Comparison of ENCODE assay signal across 1 cellular context in the genomic region with DNA sequence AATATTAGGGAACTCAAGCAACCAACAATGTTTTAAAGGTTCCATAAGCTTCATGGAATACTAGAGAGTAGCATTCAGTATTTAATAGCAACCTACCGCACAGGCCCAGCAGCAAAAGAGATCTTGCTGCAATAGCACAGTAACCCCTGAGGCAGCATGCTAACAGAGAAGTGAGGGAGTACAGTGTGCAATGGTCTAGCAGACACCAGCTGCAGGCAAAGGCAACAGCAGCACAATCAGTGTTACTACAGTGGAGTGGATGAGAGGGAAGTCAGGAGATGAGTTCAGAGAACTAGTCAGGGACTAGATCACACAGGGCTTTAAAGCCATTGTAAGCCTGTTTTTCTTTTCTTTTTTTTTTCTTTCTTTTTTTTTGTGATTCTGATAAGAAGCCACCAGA.
TF ChIP-seq lines count a peak whose summit lies in the region.

No MANE protein-coding gene starts in this region.

TF ChIP-seq in HepG2, 621 proteins besides CTCF, POLR2A, EP300 and RAD21:
- TF ChIP-seq ZNF354B (CRISPR knock-in tag; IDR thresholded peaks at IDR 0.05) = no peak
- TF ChIP-seq ZNF329 (CRISPR knock-in tag; IDR thresholded peaks at IDR 0.05; ENCODE audit: low read depth) = no peak
- TF ChIP-seq ZNF772 (CRISPR knock-in tag; IDR thresholded peaks at IDR 0.05) = no peak
- TF ChIP-seq, protein P1, sequence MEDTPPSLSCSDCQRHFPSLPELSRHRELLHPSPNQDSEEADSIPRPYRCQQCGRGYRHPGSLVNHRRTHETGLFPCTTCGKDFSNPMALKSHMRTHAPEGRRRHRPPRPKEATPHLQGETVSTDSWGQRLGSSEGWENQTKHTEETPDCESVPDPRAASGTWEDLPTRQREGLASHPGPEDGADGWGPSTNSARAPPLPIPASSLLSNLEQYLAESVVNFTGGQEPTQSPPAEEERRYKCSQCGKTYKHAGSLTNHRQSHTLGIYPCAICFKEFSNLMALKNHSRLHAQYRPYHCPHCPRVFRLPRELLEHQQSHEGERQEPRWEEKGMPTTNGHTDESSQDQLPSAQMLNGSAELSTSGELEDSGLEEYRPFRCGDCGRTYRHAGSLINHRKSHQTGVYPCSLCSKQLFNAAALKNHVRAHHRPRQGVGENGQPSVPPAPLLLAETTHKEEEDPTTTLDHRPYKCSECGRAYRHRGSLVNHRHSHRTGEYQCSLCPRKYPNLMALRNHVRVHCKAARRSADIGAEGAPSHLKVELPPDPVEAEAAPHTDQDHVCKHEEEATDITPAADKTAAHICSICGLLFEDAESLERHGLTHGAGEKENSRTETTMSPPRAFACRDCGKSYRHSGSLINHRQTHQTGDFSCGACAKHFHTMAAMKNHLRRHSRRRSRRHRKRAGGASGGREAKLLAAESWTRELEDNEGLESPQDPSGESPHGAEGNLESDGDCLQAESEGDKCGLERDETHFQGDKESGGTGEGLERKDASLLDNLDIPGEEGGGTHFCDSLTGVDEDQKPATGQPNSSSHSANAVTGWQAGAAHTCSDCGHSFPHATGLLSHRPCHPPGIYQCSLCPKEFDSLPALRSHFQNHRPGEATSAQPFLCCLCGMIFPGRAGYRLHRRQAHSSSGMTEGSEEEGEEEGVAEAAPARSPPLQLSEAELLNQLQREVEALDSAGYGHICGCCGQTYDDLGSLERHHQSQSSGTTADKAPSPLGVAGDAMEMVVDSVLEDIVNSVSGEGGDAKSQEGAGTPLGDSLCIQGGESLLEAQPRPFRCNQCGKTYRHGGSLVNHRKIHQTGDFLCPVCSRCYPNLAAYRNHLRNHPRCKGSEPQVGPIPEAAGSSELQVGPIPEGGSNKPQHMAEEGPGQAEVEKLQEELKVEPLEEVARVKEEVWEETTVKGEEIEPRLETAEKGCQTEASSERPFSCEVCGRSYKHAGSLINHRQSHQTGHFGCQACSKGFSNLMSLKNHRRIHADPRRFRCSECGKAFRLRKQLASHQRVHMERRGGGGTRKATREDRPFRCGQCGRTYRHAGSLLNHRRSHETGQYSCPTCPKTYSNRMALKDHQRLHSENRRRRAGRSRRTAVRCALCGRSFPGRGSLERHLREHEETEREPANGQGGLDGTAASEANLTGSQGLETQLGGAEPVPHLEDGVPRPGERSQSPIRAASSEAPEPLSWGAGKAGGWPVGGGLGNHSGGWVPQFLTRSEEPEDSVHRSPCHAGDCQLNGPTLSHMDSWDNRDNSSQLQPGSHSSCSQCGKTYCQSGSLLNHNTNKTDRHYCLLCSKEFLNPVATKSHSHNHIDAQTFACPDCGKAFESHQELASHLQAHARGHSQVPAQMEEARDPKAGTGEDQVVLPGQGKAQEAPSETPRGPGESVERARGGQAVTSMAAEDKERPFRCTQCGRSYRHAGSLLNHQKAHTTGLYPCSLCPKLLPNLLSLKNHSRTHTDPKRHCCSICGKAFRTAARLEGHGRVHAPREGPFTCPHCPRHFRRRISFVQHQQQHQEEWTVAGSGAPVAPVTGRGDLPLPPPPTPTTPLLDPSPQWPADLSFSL (CRISPR knock-in tag; IDR thresholded peaks at IDR 0.05) = no peak
- no peak for TF ChIP-seq GABPA (IDR thresholded peaks at IDR 0.05; ENCODE audit: low read depth, low read length)
- no peak for TF ChIP-seq GABPA (CRISPR knock-in tag; IDR thresholded peaks at IDR 0.05; ENCODE audit: low read depth)
- TF ChIP-seq, protein P2, sequence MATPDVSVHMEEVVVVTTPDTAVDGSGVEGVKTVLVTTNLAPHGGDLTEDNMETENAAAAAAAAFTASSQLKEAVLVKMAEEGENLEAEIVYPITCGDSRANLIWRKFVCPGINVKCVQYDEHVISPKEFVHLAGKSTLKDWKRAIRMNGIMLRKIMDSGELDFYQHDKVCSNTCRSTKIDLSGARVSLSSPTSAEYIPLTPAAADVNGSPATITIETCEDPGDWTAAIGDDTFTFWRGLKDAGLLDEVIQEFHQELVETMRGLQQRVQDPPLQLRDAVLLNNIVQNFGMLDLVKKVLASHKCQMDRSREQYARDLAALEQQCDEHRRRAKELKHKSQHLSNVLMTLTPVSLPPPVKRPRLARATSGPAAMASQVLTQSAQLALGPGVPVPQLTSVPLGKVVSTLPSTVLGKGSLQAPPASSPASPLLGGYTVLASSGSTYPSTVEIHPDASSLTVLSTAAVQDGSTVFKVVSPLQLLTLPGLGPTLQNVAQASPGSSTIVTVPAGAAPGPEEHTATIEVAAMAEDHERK (CRISPR knock-in tag; IDR thresholded peaks at IDR 0.05; ENCODE audit: low read depth) = no peak
- TF ChIP-seq, protein P3, sequence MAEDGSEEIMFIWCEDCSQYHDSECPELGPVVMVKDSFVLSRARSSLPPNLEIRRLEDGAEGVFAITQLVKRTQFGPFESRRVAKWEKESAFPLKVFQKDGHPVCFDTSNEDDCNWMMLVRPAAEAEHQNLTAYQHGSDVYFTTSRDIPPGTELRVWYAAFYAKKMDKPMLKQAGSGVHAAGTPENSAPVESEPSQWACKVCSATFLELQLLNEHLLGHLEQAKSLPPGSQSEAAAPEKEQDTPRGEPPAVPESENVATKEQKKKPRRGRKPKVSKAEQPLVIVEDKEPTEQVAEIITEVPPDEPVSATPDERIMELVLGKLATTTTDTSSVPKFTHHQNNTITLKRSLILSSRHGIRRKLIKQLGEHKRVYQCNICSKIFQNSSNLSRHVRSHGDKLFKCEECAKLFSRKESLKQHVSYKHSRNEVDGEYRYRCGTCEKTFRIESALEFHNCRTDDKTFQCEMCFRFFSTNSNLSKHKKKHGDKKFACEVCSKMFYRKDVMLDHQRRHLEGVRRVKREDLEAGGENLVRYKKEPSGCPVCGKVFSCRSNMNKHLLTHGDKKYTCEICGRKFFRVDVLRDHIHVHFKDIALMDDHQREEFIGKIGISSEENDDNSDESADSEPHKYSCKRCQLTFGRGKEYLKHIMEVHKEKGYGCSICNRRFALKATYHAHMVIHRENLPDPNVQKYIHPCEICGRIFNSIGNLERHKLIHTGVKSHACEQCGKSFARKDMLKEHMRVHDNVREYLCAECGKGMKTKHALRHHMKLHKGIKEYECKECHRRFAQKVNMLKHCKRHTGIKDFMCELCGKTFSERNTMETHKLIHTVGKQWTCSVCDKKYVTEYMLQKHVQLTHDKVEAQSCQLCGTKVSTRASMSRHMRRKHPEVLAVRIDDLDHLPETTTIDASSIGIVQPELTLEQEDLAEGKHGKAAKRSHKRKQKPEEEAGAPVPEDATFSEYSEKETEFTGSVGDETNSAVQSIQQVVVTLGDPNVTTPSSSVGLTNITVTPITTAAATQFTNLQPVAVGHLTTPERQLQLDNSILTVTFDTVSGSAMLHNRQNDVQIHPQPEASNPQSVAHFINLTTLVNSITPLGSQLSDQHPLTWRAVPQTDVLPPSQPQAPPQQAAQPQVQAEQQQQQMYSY (CRISPR knock-in tag; IDR thresholded peaks at IDR 0.05) = no peak
- TF ChIP-seq, protein P4, sequence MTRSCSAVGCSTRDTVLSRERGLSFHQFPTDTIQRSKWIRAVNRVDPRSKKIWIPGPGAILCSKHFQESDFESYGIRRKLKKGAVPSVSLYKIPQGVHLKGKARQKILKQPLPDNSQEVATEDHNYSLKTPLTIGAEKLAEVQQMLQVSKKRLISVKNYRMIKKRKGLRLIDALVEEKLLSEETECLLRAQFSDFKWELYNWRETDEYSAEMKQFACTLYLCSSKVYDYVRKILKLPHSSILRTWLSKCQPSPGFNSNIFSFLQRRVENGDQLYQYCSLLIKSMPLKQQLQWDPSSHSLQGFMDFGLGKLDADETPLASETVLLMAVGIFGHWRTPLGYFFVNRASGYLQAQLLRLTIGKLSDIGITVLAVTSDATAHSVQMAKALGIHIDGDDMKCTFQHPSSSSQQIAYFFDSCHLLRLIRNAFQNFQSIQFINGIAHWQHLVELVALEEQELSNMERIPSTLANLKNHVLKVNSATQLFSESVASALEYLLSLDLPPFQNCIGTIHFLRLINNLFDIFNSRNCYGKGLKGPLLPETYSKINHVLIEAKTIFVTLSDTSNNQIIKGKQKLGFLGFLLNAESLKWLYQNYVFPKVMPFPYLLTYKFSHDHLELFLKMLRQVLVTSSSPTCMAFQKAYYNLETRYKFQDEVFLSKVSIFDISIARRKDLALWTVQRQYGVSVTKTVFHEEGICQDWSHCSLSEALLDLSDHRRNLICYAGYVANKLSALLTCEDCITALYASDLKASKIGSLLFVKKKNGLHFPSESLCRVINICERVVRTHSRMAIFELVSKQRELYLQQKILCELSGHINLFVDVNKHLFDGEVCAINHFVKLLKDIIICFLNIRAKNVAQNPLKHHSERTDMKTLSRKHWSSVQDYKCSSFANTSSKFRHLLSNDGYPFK (CRISPR knock-in tag; IDR thresholded peaks at IDR 0.05; ENCODE audit: borderline replicate concordance) = no peak
- no peak for TF ChIP-seq TGIF2 (CRISPR knock-in tag; IDR thresholded peaks at IDR 0.05)
- TF ChIP-seq, protein P5, sequence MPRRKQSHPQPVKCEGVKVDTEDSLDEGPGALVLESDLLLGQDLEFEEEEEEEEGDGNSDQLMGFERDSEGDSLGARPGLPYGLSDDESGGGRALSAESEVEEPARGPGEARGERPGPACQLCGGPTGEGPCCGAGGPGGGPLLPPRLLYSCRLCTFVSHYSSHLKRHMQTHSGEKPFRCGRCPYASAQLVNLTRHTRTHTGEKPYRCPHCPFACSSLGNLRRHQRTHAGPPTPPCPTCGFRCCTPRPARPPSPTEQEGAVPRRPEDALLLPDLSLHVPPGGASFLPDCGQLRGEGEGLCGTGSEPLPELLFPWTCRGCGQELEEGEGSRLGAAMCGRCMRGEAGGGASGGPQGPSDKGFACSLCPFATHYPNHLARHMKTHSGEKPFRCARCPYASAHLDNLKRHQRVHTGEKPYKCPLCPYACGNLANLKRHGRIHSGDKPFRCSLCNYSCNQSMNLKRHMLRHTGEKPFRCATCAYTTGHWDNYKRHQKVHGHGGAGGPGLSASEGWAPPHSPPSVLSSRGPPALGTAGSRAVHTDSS (CRISPR knock-in tag; conservative IDR thresholded peaks at IDR 0.05) = no peak
- TF ChIP-seq MAFF (IDR thresholded peaks at IDR 0.05; ENCODE audit: low read depth, low read length) = no peak
- TF ChIP-seq, protein P6, sequence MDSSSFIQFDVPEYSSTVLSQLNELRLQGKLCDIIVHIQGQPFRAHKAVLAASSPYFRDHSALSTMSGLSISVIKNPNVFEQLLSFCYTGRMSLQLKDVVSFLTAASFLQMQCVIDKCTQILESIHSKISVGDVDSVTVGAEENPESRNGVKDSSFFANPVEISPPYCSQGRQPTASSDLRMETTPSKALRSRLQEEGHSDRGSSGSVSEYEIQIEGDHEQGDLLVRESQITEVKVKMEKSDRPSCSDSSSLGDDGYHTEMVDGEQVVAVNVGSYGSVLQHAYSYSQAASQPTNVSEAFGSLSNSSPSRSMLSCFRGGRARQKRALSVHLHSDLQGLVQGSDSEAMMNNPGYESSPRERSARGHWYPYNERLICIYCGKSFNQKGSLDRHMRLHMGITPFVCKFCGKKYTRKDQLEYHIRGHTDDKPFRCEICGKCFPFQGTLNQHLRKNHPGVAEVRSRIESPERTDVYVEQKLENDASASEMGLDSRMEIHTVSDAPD (CRISPR knock-in tag; IDR thresholded peaks at IDR 0.05) = no peak
